In the genomic region with DNA sequence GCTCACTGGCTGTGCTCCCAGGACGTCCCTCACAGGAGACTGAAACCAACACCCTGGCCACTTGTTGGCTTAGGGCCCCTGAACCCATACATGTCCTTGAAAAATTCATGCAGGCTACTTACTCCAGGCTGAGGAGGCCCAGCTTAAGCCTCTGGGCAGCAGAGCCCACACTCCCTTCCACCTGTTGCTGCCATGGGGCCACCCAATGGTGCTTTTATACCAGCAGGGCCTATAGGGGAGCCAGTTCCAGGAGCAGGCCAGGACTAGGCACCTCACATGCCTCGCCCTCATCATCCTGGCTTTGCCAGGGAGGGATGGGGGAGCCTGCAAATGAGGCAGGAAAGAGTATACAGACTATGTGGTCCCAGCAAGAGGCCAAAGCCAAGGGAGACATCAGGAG, we compare ENCODE assay signal across 22 cellular contexts.
"Had no signal": no experiment of that assay in that cellular context is flagged by ENCODE, and none has a peak within 500 bp of the region (broad histone marks: within the 10 kb centered on the region; RNA-seq: fewer than 3 reads in every experiment).

No MANE protein-coding gene starts in this region.

- H3K4me3 Mint-ChIP-seq: activated CD8-positive, alpha-beta memory T cell treated with anti-CD3 and anti-CD28 coated beads, Interleukin-2, amount 10 ng/mL, durations not matched to agents 7 days and 5 days; activated naive CD8-positive, alpha-beta T cell treated with anti-CD3 and anti-CD28 coated beads, Interleukin-2, amount 50 U/mL, for 24 hours; activated T-cell treated with anti-CD3 and anti-CD28 coated beads, Interleukin-2, amount 50 U/mL, for 4 hours; brain; T-helper 1 cell treated with Interleukin-12 subunit alpha and Interleukin-12 subunit beta and Interleukin-4 antibody, amounts not matched to agents 30 μg/mL and 1 μg/mL, for 36 hours had no signal

- H3K9me3 ChIP-seq: SJSA1 had no signal

- H3K4me1 ChIP-seq: SJSA1 had no signal

- ATAC-seq: activated CD4-positive, CD25-positive, alpha-beta regulatory T cell treated with anti-CD3 and anti-CD28 coated beads, Interleukin-2, amount 50 U/mL, for 24 hours; activated CD8-positive, alpha-beta memory T cell treated with anti-CD3 and anti-CD28 coated beads, Interleukin-2, amount 10 ng/mL, durations not matched to agents 7 days and 5 days; activated naive CD4-positive, alpha-beta T cell treated with anti-CD3 and anti-CD28 coated beads, Interleukin-2, amount 50 U/mL, for 72 hours; activated naive CD8-positive, alpha-beta T cell treated with anti-CD3 and anti-CD28 coated beads, Interleukin-2, amount 50 U/mL, for 24 hours; activated T-cell treated with anti-CD3 and anti-CD28 coated beads, Interleukin-2, amount 50 U/mL, for 4 hours had no signal

- H3K9me3 Mint-ChIP-seq: activated T-cell treated with anti-CD3 and anti-CD28 coated beads, Interleukin-2, amount 50 U/mL, for 4 hours had no signal

- H3K4me3 ChIP-seq: SJSA1 had no signal

- H3K4me1 Mint-ChIP-seq: activated CD8-positive, alpha-beta memory T cell treated with anti-CD3 and anti-CD28 coated beads, Interleukin-2, amount 10 ng/mL, durations not matched to agents 7 days and 5 days; activated naive CD8-positive, alpha-beta T cell treated with anti-CD3 and anti-CD28 coated beads, Interleukin-2, amount 50 U/mL, for 24 hours had no signal

- DNase-seq: activated CD4-positive, alpha-beta T cell treated with anti-CD3 and anti-CD28 coated beads for 4 hours; activated CD4-positive, alpha-beta T cell treated with anti-CD3 and anti-CD28 coated beads, Interleukin-2, amount 50 U/mL, for 4 hours; activated CD8-positive, alpha-beta memory T cell treated with anti-CD3 and anti-CD28 coated beads, Interleukin-2, amount 10 ng/mL, durations not matched to agents 7 days and 5 days; activated effector memory CD4-positive, alpha-beta T cell treated with anti-CD3 and anti-CD28 coated beads, Interleukin-2, amount 50 U/mL, for 16 hours; activated naive CD4-positive, alpha-beta T cell treated with Interleukin-2 at 50 U/mL for 16 hours; activated naive CD8-positive, alpha-beta T cell treated with anti-CD3 and anti-CD28 coated beads, Interleukin-2, amount 50 U/mL, for 24 hours; activated T-cell treated with anti-CD3 and anti-CD28 coated beads, Interleukin-2, amount 50 U/mL, for 4 hours; amniotic stem cell; Kasumi-1; KBM-7; NCI-H1436 treated with DMSO at 0.1 percent for 48 hours; NCI-H187; NCI-H2081 treated with DMSO at 0.1 percent for 48 hours; NCI-H446; SHP77 had no signal

- H3K27me3 Mint-ChIP-seq: activated CD8-positive, alpha-beta memory T cell treated with anti-CD3 and anti-CD28 coated beads, Interleukin-2, amount 10 ng/mL, durations not matched to agents 7 days and 5 days had no signal

- H3K27me3 ChIP-seq: SJSA1 had no signal

- H3K27ac ChIP-seq: SJSA1 had no signal

- H3K36me3 ChIP-seq: SJSA1 had no signal

- H3K27ac Mint-ChIP-seq: activated CD8-positive, alpha-beta memory T cell treated with anti-CD3 and anti-CD28 coated beads, Interleukin-2, amount 10 ng/mL, durations not matched to agents 7 days and 5 days; activated naive CD4-positive, alpha-beta T cell treated with anti-CD3 and anti-CD28 coated beads, Interleukin-2, amount 50 U/mL, for 72 hours; activated naive CD8-positive, alpha-beta T cell treated with anti-CD3 and anti-CD28 coated beads, Interleukin-2, amount 50 U/mL, for 24 hours; T-helper 1 cell treated with Interleukin-12 subunit alpha and Interleukin-12 subunit beta and Interleukin-4 antibody, amounts not matched to agents 30 μg/mL and 1 μg/mL, for 36 hours had no signal

- FAIRE-seq: astrocyte, RCC 7860 had no signal

- H3K36me3 Mint-ChIP-seq: activated CD8-positive, alpha-beta memory T cell treated with anti-CD3 and anti-CD28 coated beads, Interleukin-2, amount 10 ng/mL, durations not matched to agents 7 days and 5 days; brain had no signal
